Comparison of ENCODE assay signal across 12 cellular contexts in the genomic region with DNA sequence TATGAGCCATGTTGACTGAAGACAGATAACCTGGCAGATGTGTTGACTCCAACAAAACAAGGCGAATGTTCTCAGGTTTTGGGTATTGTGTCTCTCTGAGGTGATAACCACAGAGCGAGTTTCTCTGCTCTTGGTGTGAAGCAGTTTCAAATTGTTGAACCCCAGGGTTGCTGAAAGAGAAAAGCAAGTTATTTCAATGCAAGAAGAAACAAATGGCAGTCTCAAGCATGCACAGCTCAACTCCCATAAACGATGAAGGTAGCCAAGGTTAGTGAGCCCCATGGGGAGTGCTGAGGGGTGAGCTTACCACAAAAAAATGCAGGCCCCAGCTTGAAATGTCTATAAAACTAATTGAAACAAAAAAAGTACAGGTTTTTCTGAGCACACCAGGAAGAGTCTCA.
DNase-seq lines count a peak whose midpoint lies in the region; ATAC-seq and TF ChIP-seq lines count a peak whose summit lies in the region.
"Had no signal": no experiment of that assay in that cellular context is flagged by ENCODE, and none has a peak within 500 bp of the region (broad histone marks: within the 10 kb centered on the region; RNA-seq: fewer than 3 reads in every experiment).

No MANE protein-coding gene starts in this region.

- ATAC-seq in activated T-cell treated with anti-CD3 and anti-CD28 coated beads, Interleukin-2, amount 50 U/mL, for 4 hours: peak; percentile 37 to 65
- ATAC-seq in stimulated activated naive CD8-positive, alpha-beta T cell treated with anti-CD3 and anti-CD28 coated beads, Interleukin-15, amount 100 ng/mL, for 72 hours: peak; percentile 75
- ATAC-seq: naive thymus-derived CD8-positive, alpha-beta T cell had no signal

- intact Hi-C loops in CD14-positive monocyte (cut with micrococcal nuclease): no loop called here

- no peak overlapping the region for H3K4me3 ChIP-seq in fibroblast of villous mesenchyme (ENCODE audit: low read depth, low read length)

- H3K4me3 Mint-ChIP-seq in activated T-cell treated with anti-CD3 and anti-CD28 coated beads, Interleukin-2, amount 50 U/mL, for 4 hours: peak overlapping the region; percentile 25
- peak overlapping the region; percentile 29 for H3K4me3 Mint-ChIP-seq in T-helper 1 cell treated with Interleukin-12 subunit alpha and Interleukin-12 subunit beta and Interleukin-4 antibody, amounts not matched to agents 30 μg/mL and 1 μg/mL, for 36 hours
- H3K4me3 Mint-ChIP-seq in stimulated activated naive CD8-positive, alpha-beta T cell treated with anti-CD3 and anti-CD28 coated beads, Interleukin-15, amount 100 ng/mL, for 72 hours: no peak overlapping the region
- H3K4me3 Mint-ChIP-seq in CD14-positive monocyte: no peak overlapping the region

- TF ChIP-seq CTCF in fibroblast of villous mesenchyme (IDR thresholded peaks at IDR 0.05; ENCODE audit: insufficient read depth, low read depth, low read length) (no peak), CD14-positive monocyte (IDR thresholded peaks at IDR 0.05) (no peak)

- peaks cover 2% of the 10 kb centered on the region for H3K27me3 Mint-ChIP-seq in activated T-cell treated with anti-CD3 and anti-CD28 coated beads, Interleukin-2, amount 50 U/mL, for 4 hours (ENCODE audit: low read depth)
- H3K27me3 Mint-ChIP-seq in T-helper 1 cell treated with Interleukin-12 subunit alpha and Interleukin-12 subunit beta and Interleukin-4 antibody, amounts not matched to agents 30 μg/mL and 1 μg/mL, for 36 hours (ENCODE audit: low read depth): peaks cover 2% of the 10 kb centered on the region
- H3K27me3 Mint-ChIP-seq in stimulated activated naive CD8-positive, alpha-beta T cell treated with anti-CD3 and anti-CD28 coated beads, Interleukin-15, amount 100 ng/mL, for 72 hours: peaks cover 15% of the 10 kb centered on the region
- H3K27me3 Mint-ChIP-seq in CD14-positive monocyte (ENCODE audit: low read depth in 3 of 3): peaks cover 0 to 3% (median 1%) of the 10 kb centered on the region in 3 donors

- no peaks in the 10 kb centered on the region for H3K9me3 Mint-ChIP-seq in activated T-cell treated with anti-CD3 and anti-CD28 coated beads, Interleukin-2, amount 50 U/mL, for 4 hours
- H3K9me3 Mint-ChIP-seq in T-helper 1 cell treated with Interleukin-12 subunit alpha and Interleukin-12 subunit beta and Interleukin-4 antibody, amounts not matched to agents 30 μg/mL and 1 μg/mL, for 36 hours: no peaks in the 10 kb centered on the region
- H3K9me3 Mint-ChIP-seq in stimulated activated naive CD8-positive, alpha-beta T cell treated with anti-CD3 and anti-CD28 coated beads, Interleukin-15, amount 100 ng/mL, for 72 hours: no peaks in the 10 kb centered on the region
- H3K9me3 Mint-ChIP-seq in CD14-positive monocyte: peaks cover 0 to 3% (median 0%) of the 10 kb centered on the region in 7 donors
- H3K9me3 Mint-ChIP-seq: naive thymus-derived CD8-positive, alpha-beta T cell had no signal

- no peaks in the 10 kb centered on the region for H3K36me3 Mint-ChIP-seq in activated T-cell treated with anti-CD3 and anti-CD28 coated beads, Interleukin-2, amount 50 U/mL, for 4 hours (ENCODE audit: insufficient read depth)
- H3K36me3 Mint-ChIP-seq in T-helper 1 cell treated with Interleukin-12 subunit alpha and Interleukin-12 subunit beta and Interleukin-4 antibody, amounts not matched to agents 30 μg/mL and 1 μg/mL, for 36 hours (ENCODE audit: low read depth): no peaks in the 10 kb centered on the region
- H3K36me3 Mint-ChIP-seq in CD14-positive monocyte: no peaks in the 10 kb centered on the region
- H3K36me3 Mint-ChIP-seq: naive thymus-derived CD8-positive, alpha-beta T cell had no signal

- no peak overlapping the region for H3K27ac Mint-ChIP-seq in T-helper 1 cell treated with Interleukin-12 subunit alpha and Interleukin-12 subunit beta and Interleukin-4 antibody, amounts not matched to agents 30 μg/mL and 1 μg/mL, for 36 hours
- H3K27ac Mint-ChIP-seq in stimulated activated naive CD8-positive, alpha-beta T cell treated with anti-CD3 and anti-CD28 coated beads, Interleukin-15, amount 100 ng/mL, for 72 hours: no peak overlapping the region
- H3K27ac Mint-ChIP-seq in CD14-positive monocyte: no peak overlapping the region

- peaks cover 24% of the 10 kb centered on the region for H3K4me1 Mint-ChIP-seq in activated T-cell treated with anti-CD3 and anti-CD28 coated beads, Interleukin-2, amount 50 U/mL, for 4 hours (ENCODE audit: low read depth)
- H3K4me1 Mint-ChIP-seq in T-helper 1 cell treated with Interleukin-12 subunit alpha and Interleukin-12 subunit beta and Interleukin-4 antibody, amounts not matched to agents 30 μg/mL and 1 μg/mL, for 36 hours (ENCODE audit: low read depth): peaks cover 15% of the 10 kb centered on the region
- peaks cover 19% of the 10 kb centered on the region for H3K4me1 Mint-ChIP-seq in stimulated activated naive CD8-positive, alpha-beta T cell treated with anti-CD3 and anti-CD28 coated beads, Interleukin-15, amount 100 ng/mL, for 72 hours
- H3K4me1 Mint-ChIP-seq in CD14-positive monocyte: no peaks in the 10 kb centered on the region

- no peak for DNase-seq in activated T-cell treated with anti-CD3 and anti-CD28 coated beads, Interleukin-2, amount 50 U/mL, for 4 hours
- DNase-seq in activated T-cell treated with anti-CD3 and anti-CD28 coated beads for 4 hours (no peak), fibroblast of villous mesenchyme (ENCODE audit: low read depth) (peak; percentile 28), foreskin melanocyte (no peak), T1000 (lab: John Stamatoyannopoulos, UW) (no peak), CD14-positive monocyte (ENCODE audit: low spot score) (no peak)
- DNase-seq in stimulated activated naive CD8-positive, alpha-beta T cell treated with anti-CD3 and anti-CD28 coated beads, Interleukin-15, amount 100 ng/mL, for 72 hours: no peak
- DNase-seq: effector CD8-positive, alpha-beta T cell; NCI-H345; RPMI8226 had no signal

Comparison
In these comparisons a context has a peak if more than half of its experiments do, and no peak if none do; other contexts are left out.
1. H3K4me3 Mint-ChIP-seq: peak in activated T-cell treated with anti-CD3 and anti-CD28 coated beads, Interleukin-2, amount 50 U/mL, for 4 hours (single experiment) and T-helper 1 cell treated with Interleukin-12 subunit alpha and Interleukin-12 subunit beta and Interleukin-4 antibody, amounts not matched to agents 30 μg/mL and 1 μg/mL, for 36 hours (single experiment); none in stimulated activated naive CD8-positive, alpha-beta T cell treated with anti-CD3 and anti-CD28 coated beads, Interleukin-15, amount 100 ng/mL, for 72 hours (0 of 2) and CD14-positive monocyte (0 of 2).